16 cellular contexts compared by ENCODE assay signal in the genomic region with DNA sequence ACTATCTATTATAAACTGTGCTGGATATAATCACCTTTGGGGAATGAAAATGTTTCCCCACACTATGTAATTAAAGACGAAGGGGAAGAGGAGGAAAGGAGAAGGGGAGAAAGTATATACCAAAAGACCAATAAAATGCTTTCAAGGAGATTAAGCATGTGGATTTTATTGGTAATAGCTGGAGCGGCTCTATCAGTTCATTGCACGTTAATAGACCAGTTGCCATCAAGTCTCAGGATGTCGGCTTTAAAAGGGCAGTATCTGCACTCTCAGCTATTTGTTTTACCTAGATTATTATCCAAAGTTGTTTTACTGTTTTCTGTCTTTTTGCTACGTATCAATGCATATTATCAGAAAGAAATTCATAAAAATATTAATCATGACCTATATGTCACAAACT. TPM values are rescaled to one million over a fixed set of nuclear protein-coding genes. Genes with fewer than 3 reads are reported as not detected.
DNase-seq lines count a peak whose midpoint lies in the region; ATAC-seq lines count a peak whose summit lies in the region.
"Had no signal": no experiment of that assay in that cellular context is flagged by ENCODE, and none has a peak within 500 bp of the region (broad histone marks: within the 10 kb centered on the region; RNA-seq: fewer than 3 reads in every experiment).

No MANE protein-coding gene starts in this region.

- H3K56ac ChIP-seq in mesendoderm (ENCODE audit: low read length): no peak overlapping the region

- no peaks in the 10 kb centered on the region for H3K9me3 ChIP-seq in mesenchymal stem cell (ENCODE audit: control insufficient read depth, low read length)
- H3K9me3 ChIP-seq: spleen, thyroid gland had no signal

- no peak overlapping the region for H3K14ac ChIP-seq in mesenchymal stem cell (ENCODE audit: low read length in 2 of 2)

- H3K4me1 ChIP-seq in mesenchymal stem cell (ENCODE audit: control insufficient read depth, insufficient read depth, low read depth, low read length) (no peaks in the 10 kb centered on the region), mesendoderm (ENCODE audit: control insufficient read depth, low read depth, low read length) (peaks cover 2% of the 10 kb centered on the region)
- H3K4me1 ChIP-seq: spleen had no signal

- H3K27me3 ChIP-seq in mesenchymal stem cell (ENCODE audit: control insufficient read depth in 1 of 2, insufficient read depth in 1 of 2, low read length in 2 of 2) (no peaks in the 10 kb centered on the region), mesendoderm (ENCODE audit: insufficient read depth, low read length, poor library complexity) (no peaks in the 10 kb centered on the region)
- H3K27me3 ChIP-seq: spleen, thyroid gland had no signal

- H2BK5ac ChIP-seq in mesenchymal stem cell (ENCODE audit: low read depth, low read length, poor library complexity, severe bottlenecking): peak overlapping the region; percentile 35
- H2BK5ac ChIP-seq in mesendoderm (ENCODE audit: low read length): no peak overlapping the region

- H3K27ac ChIP-seq in mesenchymal stem cell (ENCODE audit: low read length, poor library complexity, severe bottlenecking): peak overlapping the region; percentile 91
- H3K27ac ChIP-seq in mesendoderm (ENCODE audit: low read depth, low read length): no peak overlapping the region
- H3K27ac ChIP-seq: spleen, thyroid gland had no signal

- DNase-seq in left ventricle myocardium superior: no peak
- no peak for DNase-seq in cardiac septum (ENCODE audit: low spot score)
- DNase-seq in cerebellar cortex (ENCODE audit: low spot score): peak; percentile 33
- no peak for DNase-seq in mesenchymal stem cell
- no peak for DNase-seq in NCI-H1105 (lab: John Stamatoyannopoulos, UW)
- no peak for DNase-seq in central memory CD4-positive, alpha-beta T cell
- DNase-seq in NOMO-1 treated with DMSO at 0.1 percent for 48 hours (lab: John Stamatoyannopoulos, UW; ENCODE audit: unreplicated experiment): no peak
- DNase-seq in mesendoderm: no peak
- DNase-seq: activated CD8-positive, alpha-beta T cell treated with anti-CD3 and anti-CD28 coated beads for 36 hours; activated naive CD4-positive, alpha-beta T cell treated with anti-CD3 and anti-CD28 coated beads for 36 hours; COR-L47; naive B cell; NCI-H1417; spleen had no signal

- ATAC-seq in left ventricle myocardium superior: peak; percentile 36
- ATAC-seq: activated CD8-positive, alpha-beta T cell treated with anti-CD3 and anti-CD28 coated beads for 36 hours had no signal

- no peak overlapping the region for H3K18ac ChIP-seq in mesenchymal stem cell (ENCODE audit: low read depth in 1 of 2, low read length in 2 of 2)
- H3K18ac ChIP-seq in mesendoderm (ENCODE audit: low read length): no peak overlapping the region

- H2BK120ac ChIP-seq in mesenchymal stem cell (ENCODE audit: low read depth, low read length): no peak overlapping the region
- H2BK120ac ChIP-seq in mesendoderm (ENCODE audit: low read depth, low read length): no peak overlapping the region

- H4K91ac ChIP-seq in mesenchymal stem cell (ENCODE audit: low read length): no peak overlapping the region

- intact Hi-C loops in left ventricle myocardium superior (cut with micrococcal nuclease) (loop anchor here (10.0 kb wide), 1 partner anchor 474 kb away; no protein-coding TSS in a partner anchor), cardiac septum (cut with DNase I) (no loop called here)

- H3K23ac ChIP-seq in mesenchymal stem cell (ENCODE audit: low read length in 2 of 2): no peak overlapping the region
- no peak overlapping the region for H3K23ac ChIP-seq in mesendoderm (ENCODE audit: low read length)

- H2AFZ ChIP-seq in mesenchymal stem cell (ENCODE audit: low read depth, low read length): no peak overlapping the region

- no peaks in the 10 kb centered on the region for H3K79me2 ChIP-seq in mesendoderm (ENCODE audit: control insufficient read depth, insufficient read depth, low read length)

- H3K36me3 ChIP-seq in mesenchymal stem cell (ENCODE audit: control insufficient read depth in 1 of 2, insufficient read depth in 2 of 2, low read depth in 1 of 2, low read length in 2 of 2): peaks cover 0 to 17% of the 10 kb centered on the region in 2 experiments
- H3K36me3 ChIP-seq in mesendoderm (ENCODE audit: control insufficient read depth, insufficient read depth, low read length): no peaks in the 10 kb centered on the region
- H3K36me3 ChIP-seq: thyroid gland had no signal

- H4K8ac ChIP-seq in mesenchymal stem cell (ENCODE audit: low read length) (no peak overlapping the region), mesendoderm (ENCODE audit: low read depth, low read length) (no peak overlapping the region)

- 100% methylated on average over 2 of the region's 5 CpGs for WGBS in mesenchymal stem cell
- WGBS in mesendoderm (ENCODE audit: extremely low coverage, insufficient coverage, low lambda C conversion rate): no CpG with 5 or more reads among the region's 5 CpGs

- no peak overlapping the region for H2AK5ac ChIP-seq in mesenchymal stem cell (ENCODE audit: low read length, severe bottlenecking)
- H2AK5ac ChIP-seq in mesendoderm (ENCODE audit: low read length): no peak overlapping the region

- H3K4ac ChIP-seq in mesenchymal stem cell (ENCODE audit: low read depth in 1 of 2, low read length in 2 of 2) (no peak overlapping the region), mesendoderm (ENCODE audit: low read depth, low read length) (no peak overlapping the region)

- H3K9ac ChIP-seq in mesenchymal stem cell (ENCODE audit: low read length): peak overlapping the region; percentile 92
- no peak overlapping the region for H3K9ac ChIP-seq in mesendoderm (ENCODE audit: low read length)

- H2BK12ac ChIP-seq in mesenchymal stem cell (ENCODE audit: low read length in 2 of 2): no peak overlapping the region

- H3K4me2 ChIP-seq in mesenchymal stem cell (ENCODE audit: low read length, poor library complexity, severe bottlenecking) (peak overlapping the region; percentile 52), mesendoderm (ENCODE audit: low read length) (no peak overlapping the region)

- peak overlapping the region in 1 of 2 experiments; percentile 63 for H3K4me3 ChIP-seq in mesenchymal stem cell (ENCODE audit: insufficient read depth in 1 of 2, low read depth in 1 of 2, low read length in 2 of 2)
- no peak overlapping the region for H3K4me3 ChIP-seq in mesendoderm (ENCODE audit: low read length)
- H3K4me3 ChIP-seq: spleen, thyroid gland had no signal

- H2BK15ac ChIP-seq in mesenchymal stem cell (ENCODE audit: low read depth, poor library complexity, severe bottlenecking) (no peak overlapping the region), mesendoderm (replicated peaks; ENCODE audit: low read depth) (no peak overlapping the region)

- no peak overlapping the region for H4K5ac ChIP-seq in mesendoderm (ENCODE audit: low read length)

- H3K79me1 ChIP-seq in mesenchymal stem cell (replicated peaks; ENCODE audit: low read length, poor library complexity, severe bottlenecking) (peaks cover 4% of the 10 kb centered on the region), mesendoderm (ENCODE audit: low read length) (no peaks in the 10 kb centered on the region)

RNA-seq across cellular contexts. Expression of a gene that starts 9.0 kb away (rescaled TPM):
- total RNA-seq in left ventricle myocardium superior (29.8 TPM), cardiac septum (165 TPM)
- polyA plus RNA-seq in mesenchymal stem cell (2013, experiment 1 of 2): 47.3 TPM
- 49.7 TPM for polyA plus RNA-seq in mesenchymal stem cell (2013, experiment 2 of 2)
- 51.1 TPM for polyA plus RNA-seq in mesendoderm (2013, experiment 1 of 2)
- polyA plus RNA-seq in mesendoderm (2013, experiment 2 of 2): 52.7 TPM
- total RNA-seq: activated naive CD4-positive, alpha-beta T cell treated with anti-CD3 and anti-CD28 coated beads for 36 hours had no signal
- polyA plus RNA-seq: IgD-negative memory B cell had no signal
